ENCODE assay signal across 8 cellular contexts in the genomic region with DNA sequence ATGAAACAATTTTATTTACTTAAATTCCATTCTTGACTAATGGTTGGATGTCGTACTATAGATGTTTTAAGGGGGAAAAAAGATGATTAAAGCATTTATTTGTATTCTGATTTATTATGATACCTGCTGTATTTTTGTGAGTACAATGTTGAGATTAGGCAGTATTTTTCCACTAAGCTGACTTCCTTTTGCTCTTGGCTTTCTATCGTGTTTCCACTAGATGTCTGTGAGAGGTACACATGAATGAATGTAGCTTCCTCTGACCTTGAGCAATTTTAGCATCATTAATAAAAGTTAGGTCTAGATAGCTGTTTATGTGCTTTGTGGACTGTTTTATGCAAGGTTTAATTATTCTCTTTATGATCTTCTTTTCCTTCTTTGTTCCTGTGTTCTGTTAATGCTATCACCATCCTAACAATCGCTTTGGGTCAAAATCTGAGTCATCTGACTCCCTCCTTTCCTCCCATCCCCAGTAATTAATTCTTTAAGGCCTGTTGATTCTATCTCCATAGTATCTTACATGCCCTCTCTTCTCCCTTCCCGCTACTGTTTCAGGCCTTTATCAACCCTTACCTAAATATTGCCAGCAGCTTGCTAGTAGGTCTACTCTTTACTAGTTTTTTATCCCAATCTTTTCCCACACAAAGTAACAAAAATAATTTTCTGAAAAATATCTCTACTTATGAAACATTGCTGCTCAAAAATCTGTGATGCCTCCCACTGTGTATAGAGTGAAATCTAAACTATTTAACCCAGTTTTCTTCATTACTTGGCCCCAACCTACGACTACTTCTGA.
DNase-seq lines count a peak whose midpoint lies in the region; ATAC-seq and FAIRE-seq lines count a peak whose summit lies in the region.

No MANE protein-coding gene starts in this region.

- DNase-seq in NCI-H748 (lab: John Stamatoyannopoulos, UW; ENCODE audit: unreplicated experiment): peak; percentile 5
- DNase-seq in NCI-H748 treated with DMSO at 0.1 percent for 48 hours (lab: John Stamatoyannopoulos, UW): no peak
- peak; percentile 30 for DNase-seq in fibroblast of gingiva (ENCODE audit: low read depth)
- no peak for DNase-seq in SHP77 treated with DMSO at 0.1 percent for 48 hours (lab: John Stamatoyannopoulos, UW)

- FAIRE-seq in TTC549 (lab: Jason Lieb, UNC): peak; percentile 98

- H3K36me3 ChIP-seq in skeletal muscle satellite cell (ENCODE audit: insufficient read depth, low read length): no peaks in the 10 kb centered on the region

- H3K4me2 ChIP-seq in skeletal muscle satellite cell (ENCODE audit: low read length): peak overlapping the region; percentile 3

- H3K4me3 ChIP-seq in skeletal muscle satellite cell (ENCODE audit: low read length): no peak overlapping the region

- no peak for ATAC-seq in HG03095 (IDR thresholded peaks at IDR 0.05; ENCODE audit: unreplicated experiment)
- no peak for ATAC-seq in GM21529 (IDR thresholded peaks at IDR 0.05; ENCODE audit: unreplicated experiment)

- no peaks in the 10 kb centered on the region for H3K27me3 ChIP-seq in skeletal muscle satellite cell (ENCODE audit: control insufficient read depth, insufficient read depth, low read length)

- H3K9me3 ChIP-seq in skeletal muscle satellite cell (replicated peaks; ENCODE audit: low read length): no peaks in the 10 kb centered on the region

- peak overlapping the region; percentile 59 for H3K9ac ChIP-seq in skeletal muscle satellite cell (ENCODE audit: low read depth, low read length)

- peaks cover 50% of the 10 kb centered on the region for H3K4me1 ChIP-seq in skeletal muscle satellite cell (ENCODE audit: control insufficient read depth, insufficient read depth, low read length)

Comparison
In these comparisons a context has a peak if more than half of its experiments do, and no peak if none do; other contexts are left out.
1. DNase-seq: peak in NCI-H748 (single experiment) and fibroblast of gingiva (single experiment); none in NCI-H748 treated with DMSO at 0.1 percent for 48 hours (single experiment) and SHP77 treated with DMSO at 0.1 percent for 48 hours (single experiment).